In the genomic region with DNA sequence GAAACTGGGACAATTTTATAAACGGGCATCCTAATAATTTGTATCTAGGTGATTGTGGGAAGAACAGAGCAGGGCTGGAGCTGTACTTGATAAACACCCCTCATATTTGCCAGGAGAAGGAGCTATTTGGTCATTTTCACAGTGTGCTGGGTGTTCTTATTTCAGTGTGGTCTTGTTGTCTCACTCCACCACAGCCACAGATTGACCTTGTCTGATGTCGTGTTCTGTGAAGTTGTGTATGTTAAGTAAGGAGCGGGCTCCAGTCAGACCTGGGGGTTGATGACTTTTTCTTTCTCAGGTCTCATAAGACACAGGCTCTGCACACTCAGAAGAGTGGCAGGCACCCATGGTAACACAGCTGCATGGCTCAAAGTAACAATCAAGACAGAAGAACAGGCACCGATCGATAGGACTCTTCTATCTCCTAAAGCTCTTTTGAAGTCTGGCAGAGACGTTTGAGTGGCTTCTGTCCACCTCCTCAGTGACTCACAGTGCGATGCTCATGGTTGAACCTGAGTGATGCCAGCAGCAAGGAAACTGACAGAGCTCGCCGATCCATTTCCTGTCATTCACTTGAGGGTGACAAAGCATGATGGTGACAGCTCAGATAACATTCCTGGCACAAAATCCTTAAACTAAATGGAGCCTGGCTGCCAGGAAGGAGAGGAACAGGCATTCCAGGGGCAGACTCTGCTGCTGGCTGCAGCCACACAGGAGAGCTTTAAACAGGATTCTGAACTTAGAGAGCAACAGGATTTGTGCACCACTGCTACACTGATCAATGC, we compare ENCODE assay signal across 16 cellular contexts. TPM values are rescaled to one million over a fixed set of nuclear protein-coding genes. Genes with fewer than 3 reads are reported as not detected.
DNase-seq lines count a peak whose midpoint lies in the region; ATAC-seq and TF ChIP-seq lines count a peak whose summit lies in the region.
"Had no signal": no experiment of that assay in that cellular context is flagged by ENCODE, and none has a peak within 500 bp of the region (broad histone marks: within the 10 kb centered on the region; RNA-seq: fewer than 3 reads in every experiment).

No MANE protein-coding gene starts in this region.

- peak; percentile 75 to 80 for ATAC-seq in right cardiac atrium
- ATAC-seq in GM19467 (IDR thresholded peaks at IDR 0.05; ENCODE audit: unreplicated experiment) = no peak
- no peak for ATAC-seq in HG02763 (IDR thresholded peaks at IDR 0.05; ENCODE audit: unreplicated experiment)
- ATAC-seq: CD8-positive, alpha-beta T cell had no signal

- POLR2A ChIA-PET in A673 (lab: Charles Lee; ENCODE audit: low non-redundant PET) = no interaction called here
- POLR2A ChIA-PET in RWPE1 (lab: Yijun Ruan, JAX; ENCODE audit: low non-redundant PET) = interaction anchor here (0.6 kb wide), 1 partner anchor 195 kb away, joined by 3 read pairs; no protein-coding TSS in a partner anchor

- no peaks in the 10 kb centered on the region for H3K9me3 ChIP-seq in A673 (ENCODE audit: low read depth, low read length, poor library complexity, severe bottlenecking)
- no peaks in the 10 kb centered on the region for H3K9me3 ChIP-seq in right cardiac atrium (ENCODE audit: control insufficient read depth, low read length)
- H3K9me3 ChIP-seq: ovary, stomach had no signal

- H3K27me3 ChIP-seq in A673 (replicated peaks; ENCODE audit: insufficient read depth, low read depth, low read length, poor library complexity) (no peaks in the 10 kb centered on the region), right cardiac atrium (ENCODE audit: control insufficient read depth, insufficient read depth) (no peaks in the 10 kb centered on the region)
- H3K27me3 ChIP-seq: ovary, stomach had no signal

- BruUV-seq in A673 (replicated peaks; lab: Mats Ljungman, UMichigan) = no TSS peak

- H3K36me3 ChIP-seq in A673 (ENCODE audit: insufficient read depth, low read length, poor library complexity, severe bottlenecking) = no peaks in the 10 kb centered on the region
- H3K36me3 ChIP-seq: ovary, stomach had no signal

- H3K4me3 ChIP-seq in A673 (ENCODE audit: low read depth, low read length, poor library complexity, severe bottlenecking) (no peak overlapping the region), right cardiac atrium (ENCODE audit: low read length) (no peak overlapping the region)
- H3K4me3 ChIP-seq: ovary, stomach had no signal

- H3K27ac ChIP-seq in A673 (ENCODE audit: low read depth, low read length, poor library complexity, severe bottlenecking) (no peak overlapping the region), right cardiac atrium (ENCODE audit: low read length) (peak overlapping the region; percentile 51), RWPE1 (no peak overlapping the region)
- H3K27ac ChIP-seq: ovary, stomach had no signal

- H3K4me1 ChIP-seq in A673 (ENCODE audit: insufficient read depth, low read length, poor library complexity, severe bottlenecking) = no peaks in the 10 kb centered on the region
- peaks cover 6% of the 10 kb centered on the region for H3K4me1 ChIP-seq in right cardiac atrium (ENCODE audit: control insufficient read depth, insufficient read depth, low read length)

- WGBS in right cardiac atrium = 29% methylated on average over 9 of the region's 9 CpGs

- peak; percentile 30 for DNase-seq in A673 (ENCODE audit: low spot score)
- peak; percentile 22 for DNase-seq in EL
- peak; percentile 56 for DNase-seq in astrocyte of the hippocampus (ENCODE audit: low read depth, low spot score)
- DNase-seq in right cardiac atrium = peak in 2 of 3 donors; percentile 33 to 61
- no peak for DNase-seq in SIG-M5 (lab: John Stamatoyannopoulos, UW)
- no peak for DNase-seq in RWPE1 (ENCODE audit: low spot score)
- DNase-seq: activated gamma-delta T cell; CD8-positive, alpha-beta T cell; cortex of kidney; NCI-H1105; NCI-H526 treated with DMSO at 0.1 percent for 48 hours; ovary; stimulated activated CD4-positive, alpha-beta T cell treated with anti-CD3 and anti-CD28 coated beads, Interleukin-4, amount 100 ng/mL, for 24 hours; stomach had no signal

- intact Hi-C loops in A673 (cut with micrococcal nuclease; ENCODE audit: unreplicated experiment) (no loop called here), right cardiac atrium (cut with DNase I) (loop anchor here in 3 of 4 donors (10.0 kb wide), 3 partner anchors 429 to 619 kb away; no protein-coding TSS in a partner anchor)

- CTCF ChIA-PET in A673 (lab: Charles Lee) (interaction anchor here (0.6 to 0.8 kb wide), 2 partner anchors 65 to 199 kb away, joined by 3 read pairs; no protein-coding TSS in a partner anchor), RWPE1 (lab: Yijun Ruan, JAX) (interaction anchor here (0.5 kb wide), 1 partner anchor 337 kb away, joined by 3 read pairs; no protein-coding TSS in a partner anchor)

- TF ChIP-seq CTCF in A673 (conservative IDR thresholded peaks at IDR 0.05; ENCODE audit: low read depth, low read length) = no peak
- no peak for TF ChIP-seq CTCF in RWPE1 (conservative IDR thresholded peaks at IDR 0.05; ENCODE audit: low read depth)

RNA-seq across cellular contexts. Expression of gene DPH3, which starts 20.8 kb away (rescaled TPM):
- total RNA-seq in A673 (2021) (24.0 and 26.4 TPM in 2 replicates), right cardiac atrium (10 to 100 TPM; 19.0 to 24.2 (median 21.5) TPM)
- 14.7 TPM for polyA plus RNA-seq in right cardiac atrium

RNA-seq across cellular contexts. Expression of gene OXNAD1, which starts 21.1 kb away (rescaled TPM):
- total RNA-seq in A673 (2021) (19.8 and 21.5 TPM in 2 replicates), right cardiac atrium (10 to 100 TPM; 13.9 to 14.7 (median 14.3) TPM)
- 6.5 TPM for polyA plus RNA-seq in right cardiac atrium

Comparison
In these comparisons a context has a peak if more than half of its experiments do, and no peak if none do; other contexts are left out.
1. DNase-seq: peak in A673 (single experiment), EL (single experiment), astrocyte of the hippocampus (single experiment) and right cardiac atrium (2 of 3); none in SIG-M5 (single experiment) and RWPE1 (single experiment).
2. ATAC-seq: peak in right cardiac atrium (2 of 2); none in GM19467 (single experiment) and HG02763 (single experiment).